Comparison of ENCODE assay signal across 8 cellular contexts in the genomic region with DNA sequence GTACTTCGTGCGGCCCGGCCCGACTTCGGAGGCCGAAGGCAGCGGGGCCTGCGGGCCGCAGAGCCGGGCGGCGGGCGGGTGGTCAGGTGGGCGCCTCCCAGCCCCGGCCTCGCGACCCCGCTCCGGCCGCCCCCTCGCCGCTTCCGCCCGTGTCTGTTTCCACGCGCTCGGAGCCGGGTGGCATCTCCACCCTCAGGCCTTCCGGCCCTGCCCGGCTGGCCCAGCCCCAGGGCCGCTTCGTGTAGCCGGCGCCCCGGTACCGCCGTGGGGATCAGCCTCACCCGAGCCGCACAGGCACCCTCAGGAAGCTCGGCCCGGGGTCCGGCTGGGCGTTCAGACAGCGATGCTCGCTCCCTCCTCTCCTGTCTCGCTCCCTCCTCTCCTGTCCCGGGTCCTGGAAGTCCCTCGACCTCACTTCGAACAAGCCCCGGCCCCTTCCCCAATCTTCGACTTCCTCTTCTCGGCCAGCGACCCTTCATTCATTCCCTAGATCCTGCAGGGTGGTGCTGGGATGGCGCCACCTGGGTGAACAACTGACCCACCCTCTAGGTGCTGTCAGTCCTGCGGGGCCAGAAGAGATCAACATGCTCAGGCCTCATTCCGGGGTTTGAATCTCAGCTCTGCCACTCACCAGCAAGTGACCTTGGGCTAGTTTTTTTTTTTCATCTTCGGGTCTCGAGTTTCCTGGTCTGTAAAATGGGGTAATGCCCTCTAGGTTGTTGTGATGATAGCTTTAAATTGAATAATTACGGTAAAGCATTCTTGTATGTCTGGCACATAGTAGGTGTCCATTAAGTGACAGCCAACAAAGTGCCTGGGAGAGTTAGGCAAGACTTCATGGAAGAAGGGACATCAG. TPM values are rescaled to one million over a fixed set of nuclear protein-coding genes. Genes with fewer than 3 reads are reported as not detected.
DNase-seq lines count a peak whose midpoint lies in the region; ATAC-seq, FAIRE-seq and TF ChIP-seq lines count a peak whose summit lies in the region.

No MANE protein-coding gene starts in this region.

- BruUV-seq in Caco-2 (replicated peaks; lab: Mats Ljungman, UMichigan) (no TSS peak), HepG2 (replicated peaks; lab: Mats Ljungman, UMichigan) (TSS peak; percentile 52)

- TF ChIP-seq POLR2A in HepG2 (IDR thresholded peaks at IDR 0.05; ENCODE audit: insufficient read depth in 1 of 2, low read depth in 2 of 2, low read length in 2 of 2) = 0 out of 4 replicates have a peak, but pooled peaks of 1 of the 2 experiments have one; percentile 24

- H3K36me3 ChIP-seq in Caco-2 (ENCODE audit: control insufficient read depth, insufficient read depth, low read length) = peaks cover 1% of the 10 kb centered on the region; the same call in 1 of the 2 replicates
- peaks cover 18 to 21% of the 10 kb centered on the region in 2 experiments; a peak in 4 of 5 replicates for H3K36me3 ChIP-seq in HepG2 (replicated peaks in 1 of 2; ENCODE audit: control insufficient read depth in 1 of 2, insufficient read depth in 2 of 2, low read length in 2 of 2)

- H3K4me3 Mint-ChIP-seq in Caco-2 (ENCODE audit: unreplicated experiment) (peak overlapping the region; percentile 81), T-cell (peak overlapping the region; percentile 98), chondrocyte (ENCODE audit: unreplicated experiment) (peak overlapping the region; percentile 98)
- H3K4me3 Mint-ChIP-seq in stimulated activated naive B cell treated with anti-CD40 and anti-IgM and Interleukin-4, amounts not matched to agents 10 μg/mL and 1 μg/mL and 100 μg/mL, for 72 hours = peak overlapping the region; percentile 99

- peak overlapping the region; percentile 94 for H3K4me2 ChIP-seq in HepG2 (ENCODE audit: low read depth, low read length)

- H3K27me3 Mint-ChIP-seq in Caco-2 (ENCODE audit: insufficient read depth, unreplicated experiment) (no peaks in the 10 kb centered on the region), T-cell (no peaks in the 10 kb centered on the region), chondrocyte (ENCODE audit: low read depth) (no peaks in the 10 kb centered on the region)
- no peaks in the 10 kb centered on the region for H3K27me3 Mint-ChIP-seq in stimulated activated naive B cell treated with anti-CD40 and anti-IgM and Interleukin-4, amounts not matched to agents 10 μg/mL and 1 μg/mL and 100 μg/mL, for 72 hours

- H3K4me3 ChIP-seq in Caco-2 (ENCODE audit: low read depth, low read length) (peak overlapping the region; percentile 96), HepG2 (replicated peaks in 1 of 3; ENCODE audit: insufficient read depth in 1 of 3, low read depth in 2 of 3, low read length in 3 of 3) (peak overlapping the region; percentile 74 to 96 (median 81))

- ATAC-seq in GM19372 (IDR thresholded peaks at IDR 0.05; ENCODE audit: low read depth, unreplicated experiment) (peak; percentile 44), HG03378 (IDR thresholded peaks at IDR 0.05; ENCODE audit: unreplicated experiment) (peak; percentile 36), T-cell (replicated peaks in 1 of 4) (peak; percentile 42 to 66 (median 58)), HepG2 (peak; percentile 75)
- peak; percentile 65 to 72 for ATAC-seq in stimulated activated naive B cell treated with anti-CD40 and anti-IgM and Interleukin-4, amounts not matched to agents 10 μg/mL and 1 μg/mL and 100 μg/mL, for 72 hours (replicated peaks)

- no peak overlapping the region for H2AFZ ChIP-seq in HepG2 (ENCODE audit: low read length)

- TF ChIP-seq EP300 in HepG2 (IDR thresholded peaks at IDR 0.05; ENCODE audit: low read depth in 2 of 2, low read length in 2 of 2) (no peak), HepG2 (CRISPR knock-in tag; IDR thresholded peaks at IDR 0.05; ENCODE audit: borderline replicate concordance) (no peak)

- H3K36me3 Mint-ChIP-seq in Caco-2 (ENCODE audit: insufficient read depth, unreplicated experiment) (peaks cover 68% of the 10 kb centered on the region), T-cell (peaks cover 9% of the 10 kb centered on the region), chondrocyte (ENCODE audit: low read depth) (peaks cover 16% of the 10 kb centered on the region)
- peaks cover 16 to 30% of the 10 kb centered on the region in 2 donors for H3K36me3 Mint-ChIP-seq in stimulated activated naive B cell treated with anti-CD40 and anti-IgM and Interleukin-4, amounts not matched to agents 10 μg/mL and 1 μg/mL and 100 μg/mL, for 72 hours

- TF ChIP-seq CTCF in Caco-2 (IDR thresholded peaks at IDR 0.05; ENCODE audit: insufficient read depth in 1 of 2, low read depth in 1 of 2, low read length in 1 of 2, severe bottlenecking in 1 of 2, unreplicated experiment in 1 of 2) = peak in 1 of 2 experiments; percentile 62
- TF ChIP-seq CTCF in chondrocyte (IDR thresholded peaks at IDR 0.05) = no peak
- TF ChIP-seq CTCF in HepG2 (CRISPR knock-in tag; IDR thresholded peaks at IDR 0.05) = peak; percentile 72

- DNase-seq in Caco-2 = peak; percentile 73 to 81
- DNase-seq in T-cell = peak in 11 of 34 experiments; percentile 10 to 38 (median 17)
- peak; percentile 79 for DNase-seq in chondrocyte (ENCODE audit: low spot score)
- peak; percentile 65 for DNase-seq in HepG2 (ENCODE audit: low spot score)
- DNase-seq in stimulated activated naive B cell treated with anti-CD40 and anti-IgM and Interleukin-4, amounts not matched to agents 10 μg/mL and 1 μg/mL and 100 μg/mL, for 72 hours = peak; percentile 9
- no peak for DNase-seq in NCI-H1694 treated with DMSO at 0.1 percent for 48 hours (lab: John Stamatoyannopoulos, UW)

- intact Hi-C loops in Caco-2 (cut with micrococcal nuclease; ENCODE audit: unreplicated experiment) (loop anchor here (1.0 kb wide), 2 partner anchors 19 to 124 kb away; a partner anchor contains a TSS), HepG2 (cut with micrococcal nuclease; ENCODE audit: unreplicated experiment) (loop anchor here (2.0 kb wide), 1 partner anchor 15 kb away; no protein-coding TSS in a partner anchor)

- H3K4me1 ChIP-seq in Caco-2 (peaks cover 9% of the 10 kb centered on the region; the same call in 1 of the 2 replicates), HepG2 (ENCODE audit: insufficient read depth, low read length) (peaks cover 34% of the 10 kb centered on the region)

- H4K20me1 ChIP-seq in HepG2 (ENCODE audit: insufficient read depth, low read length) = 0 out of 2 replicates have a peak, but pooled peaks cover 4% of the 10 kb centered on the region

- H3K9me3 Mint-ChIP-seq in Caco-2 (ENCODE audit: unreplicated experiment) (no peaks in the 10 kb centered on the region), T-cell (no peaks in the 10 kb centered on the region), chondrocyte (ENCODE audit: low read depth) (no peaks in the 10 kb centered on the region)
- no peaks in the 10 kb centered on the region for H3K9me3 Mint-ChIP-seq in stimulated activated naive B cell treated with anti-CD40 and anti-IgM and Interleukin-4, amounts not matched to agents 10 μg/mL and 1 μg/mL and 100 μg/mL, for 72 hours

- H3K27me3 ChIP-seq in Caco-2 (replicated peaks; ENCODE audit: control insufficient read depth, insufficient read depth, low read length) (no peaks in the 10 kb centered on the region), HepG2 (ENCODE audit: control insufficient read depth in 1 of 2, insufficient read depth in 2 of 2, low read length in 2 of 2) (no peaks in the 10 kb centered on the region)

- H3K9me3 ChIP-seq in Caco-2 (no peaks in the 10 kb centered on the region), HepG2 (ENCODE audit: low read length) (no peaks in the 10 kb centered on the region)

- H3K9ac ChIP-seq in HepG2 (ENCODE audit: insufficient read depth, low read depth, low read length) = peak overlapping the region; percentile 84

- CTCF ChIA-PET in Caco-2 (lab: Charles Lee) = interaction anchor here (0.5 to 0.9 kb wide), 7 partner anchors 12 to 451 kb away, joined by 3 to 5 read pairs (median 3); no protein-coding TSS in a partner anchor
- CTCF ChIA-PET in T-cell (lab: Charles Lee) = interaction anchor here in 1 of 2 donors (0.7 kb wide), 1 partner anchor 57 kb away, joined by 4 read pairs; no protein-coding TSS in a partner anchor
- CTCF ChIA-PET in HepG2 (lab: Yijun Ruan, JAX; ENCODE audit: low intra/inter-chr PET ratio, low total read pairs) = interaction anchor here (1.5 kb wide), 1 partner anchor 28 kb away, joined by 10 read pairs; a partner anchor contains a TSS

- H3K4me1 Mint-ChIP-seq in Caco-2 (ENCODE audit: low read depth, unreplicated experiment) (peaks cover 5% of the 10 kb centered on the region), T-cell (peaks cover 31 to 35% (median 32%) of the 10 kb centered on the region in 3 donors), chondrocyte (ENCODE audit: low read depth) (peaks cover 17% of the 10 kb centered on the region)
- peaks cover 17 to 43% of the 10 kb centered on the region in 2 donors for H3K4me1 Mint-ChIP-seq in stimulated activated naive B cell treated with anti-CD40 and anti-IgM and Interleukin-4, amounts not matched to agents 10 μg/mL and 1 μg/mL and 100 μg/mL, for 72 hours

- H3K27ac ChIP-seq in HepG2 (ENCODE audit: extremely low read length, insufficient read depth, low read length) = peak overlapping the region; percentile 66

- TF ChIP-seq RAD21 in HepG2 (CRISPR knock-in tag; IDR thresholded peaks at IDR 0.05) = 0 out of 2 replicates have a peak, but pooled peaks have one; percentile 50

- in situ Hi-C loops in HepG2 (cut with HindIII; ENCODE audit: extremely low pct_ligation_motif_present, low pct_unique_long_range_greater_than_20kb) = no loop called here

- peaks cover 24% of the 10 kb centered on the region for H3K79me2 ChIP-seq in HepG2 (ENCODE audit: insufficient read depth, low read length)

- H3K27ac Mint-ChIP-seq in Caco-2 (ENCODE audit: unreplicated experiment) = peak overlapping the region; percentile 65
- peak overlapping the region; percentile 95 for H3K27ac Mint-ChIP-seq in T-cell
- H3K27ac Mint-ChIP-seq in chondrocyte (ENCODE audit: unreplicated experiment) = peak overlapping the region; percentile 94
- peak overlapping the region; percentile 94 for H3K27ac Mint-ChIP-seq in stimulated activated naive B cell treated with anti-CD40 and anti-IgM and Interleukin-4, amounts not matched to agents 10 μg/mL and 1 μg/mL and 100 μg/mL, for 72 hours

- FAIRE-seq in HepG2 (lab: Jason Lieb, UNC) = peak; percentile 91

- POLR2A ChIA-PET in Caco-2 (lab: Charles Lee) = no interaction called here
- POLR2A ChIA-PET in T-cell (lab: Charles Lee) = interaction anchor here in 1 of 2 donors (0.6 to 0.7 kb wide), 3 partner anchors 22 to 188 kb away, joined by 3 read pairs; no protein-coding TSS in a partner anchor
- POLR2A ChIA-PET in HepG2 (lab: Yijun Ruan, JAX) = interaction anchor here (0.8 to 3.0 kb wide), 8 partner anchors 12 to 253 kb away, joined by 3 to 16 read pairs (median 4); a partner anchor contains a TSS

- WGBS in HepG2 (ENCODE audit: low lambda C conversion rate) = 1% methylated on average over 38 of the region's 59 CpGs

RNA-seq across cellular contexts. Expression of a gene that starts 0.6 kb away (rescaled TPM):
- 42.4 and 45.8 TPM in 2 replicates for total RNA-seq in Caco-2 (2022)
- 10 to 100 TPM; 40.5 to 61.9 (median 55.9) TPM for total RNA-seq in T-cell
- 27.3 to 30.5 TPM (median 29.2 TPM) in 3 replicates for total RNA-seq in chondrocyte
- total RNA-seq in HepG2 (2016; rRNA removed; fragmentation: Illumina TruSeq; extraction: Trizol) = 21.0 and 27.9 TPM in 2 replicates
- total RNA-seq in HepG2 (2016; cell fraction: cytosol; rRNA removed; fragmentation: Illumina TruSeq; extraction: Trizol; ENCODE audit: low read depth) = 22.9 and 26.6 TPM in 2 replicates
- total RNA-seq in HepG2 (2016; cell fraction: insoluble cytoplasmic fraction; rRNA removed; fragmentation: Illumina TruSeq; extraction: Trizol) = 20.6 and 26.3 TPM in 2 replicates
- total RNA-seq in HepG2 (2016; cell fraction: membrane; rRNA removed; fragmentation: Illumina TruSeq; extraction: Trizol) = 35.0 and 37.1 TPM in 2 replicates
- 20.1 and 24.2 TPM in 2 replicates for total RNA-seq in HepG2 (2016; cell fraction: nucleus; rRNA removed; fragmentation: Illumina TruSeq; extraction: Trizol)
- polyA plus RNA-seq in HepG2 (2011; rRNA removed) = 13.2 and 15.7 TPM in 2 replicates
- polyA plus RNA-seq in HepG2 (2011; cell fraction: cytosol; rRNA removed) = 13.5 TPM in 2 replicates
- polyA plus RNA-seq in HepG2 (2011; cell fraction: nucleus; rRNA removed) = 19.8 and 23.6 TPM in 2 replicates
- 35.1 and 39.0 TPM in 2 replicates for polyA plus RNA-seq in HepG2 (2012)
- 17.7 and 22.9 TPM in 2 replicates for polyA plus RNA-seq in HepG2 (2016; cell fraction: cytosol; fragmentation: Illumina TruSeq; extraction: Trizol; ENCODE audit: low read depth)
- 25.9 and 27.3 TPM in 2 replicates for polyA plus RNA-seq in HepG2 (2016; cell fraction: insoluble cytoplasmic fraction; fragmentation: Illumina TruSeq; extraction: Trizol; ENCODE audit: low read depth)
- polyA plus RNA-seq in HepG2 (2016; cell fraction: membrane; fragmentation: Illumina TruSeq; extraction: Trizol; ENCODE audit: low read depth) = 29.1 and 33.5 TPM in 2 replicates
- polyA plus RNA-seq in HepG2 (2016; cell fraction: nucleus; fragmentation: Illumina TruSeq; extraction: Trizol; ENCODE audit: insufficient read depth, low read depth) = 40.5 and 45.1 TPM in 2 replicates
- 26.2 and 31.9 TPM in 2 replicates for polyA minus RNA-seq in HepG2 (2011; rRNA and poly(A)+ RNA removed; ENCODE audit: low replicate concordance)
- polyA minus RNA-seq in HepG2 (2011; cell fraction: cytosol; rRNA and poly(A)+ RNA removed) = 8.4 and 11.2 TPM in 2 replicates
- polyA minus RNA-seq in HepG2 (2011; cell fraction: nucleus; rRNA and poly(A)+ RNA removed) = 15.3 and 19.3 TPM in 2 replicates

RNA-seq across cellular contexts. Expression of a gene that starts 18.6 kb away (rescaled TPM):
- 42.1 and 50.7 TPM in 2 replicates for total RNA-seq in Caco-2 (2022)
- 10 to 100 TPM in 3 of 5 donors, 1 to 10 TPM in 2; 5.3 to 20.5 (median 16.1) TPM for total RNA-seq in T-cell
- 11.5 to 16.2 TPM (median 15.3 TPM) in 3 replicates for total RNA-seq in chondrocyte
- 26.8 and 48.8 TPM in 2 replicates for total RNA-seq in HepG2 (2016; rRNA removed; fragmentation: Illumina TruSeq; extraction: Trizol)
- total RNA-seq in HepG2 (2016; cell fraction: cytosol; rRNA removed; fragmentation: Illumina TruSeq; extraction: Trizol; ENCODE audit: low read depth) = 18.2 and 24.6 TPM in 2 replicates
- 28.5 and 44.0 TPM in 2 replicates for total RNA-seq in HepG2 (2016; cell fraction: insoluble cytoplasmic fraction; rRNA removed; fragmentation: Illumina TruSeq; extraction: Trizol)
- 38.4 and 44.7 TPM in 2 replicates for total RNA-seq in HepG2 (2016; cell fraction: membrane; rRNA removed; fragmentation: Illumina TruSeq; extraction: Trizol)
- total RNA-seq in HepG2 (2016; cell fraction: nucleus; rRNA removed; fragmentation: Illumina TruSeq; extraction: Trizol) = 29.9 and 30.3 TPM in 2 replicates
- 12.4 and 15.5 TPM in 2 replicates for polyA plus RNA-seq in HepG2 (2011; rRNA removed)
- 22.8 and 23.1 TPM in 2 replicates for polyA plus RNA-seq in HepG2 (2011; cell fraction: cytosol; rRNA removed)
- 24.7 and 25.0 TPM in 2 replicates for polyA plus RNA-seq in HepG2 (2011; cell fraction: nucleus; rRNA removed)
- polyA plus RNA-seq in HepG2 (2012) = 6.4 and 8.7 TPM in 2 replicates
- 23.5 and 29.1 TPM in 2 replicates for polyA plus RNA-seq in HepG2 (2016; cell fraction: cytosol; fragmentation: Illumina TruSeq; extraction: Trizol; ENCODE audit: low read depth)
- polyA plus RNA-seq in HepG2 (2016; cell fraction: insoluble cytoplasmic fraction; fragmentation: Illumina TruSeq; extraction: Trizol; ENCODE audit: low read depth) = 23.7 and 27.1 TPM in 2 replicates
- polyA plus RNA-seq in HepG2 (2016; cell fraction: membrane; fragmentation: Illumina TruSeq; extraction: Trizol; ENCODE audit: low read depth) = 21.1 and 25.6 TPM in 2 replicates
- polyA plus RNA-seq in HepG2 (2016; cell fraction: nucleus; fragmentation: Illumina TruSeq; extraction: Trizol; ENCODE audit: insufficient read depth, low read depth) = 37.8 and 54.6 TPM in 2 replicates
- polyA minus RNA-seq in HepG2 (2011; rRNA and poly(A)+ RNA removed; ENCODE audit: low replicate concordance) = 4.4 and 16.0 TPM in 2 replicates
- 15.6 and 19.5 TPM in 2 replicates for polyA minus RNA-seq in HepG2 (2011; cell fraction: cytosol; rRNA and poly(A)+ RNA removed)
- 6.3 and 19.4 TPM in 2 replicates for polyA minus RNA-seq in HepG2 (2011; cell fraction: nucleus; rRNA and poly(A)+ RNA removed)

RNA-seq across cellular contexts. Expression of a gene that starts 27.6 kb away (rescaled TPM):
- total RNA-seq in Caco-2 (2022) = 57.4 and 59.1 TPM in 2 replicates
- 10 to 100 TPM; 31.2 to 70.4 (median 59.8) TPM for total RNA-seq in T-cell
- 34.1 to 45.7 TPM (median 36.8 TPM) in 3 replicates for total RNA-seq in chondrocyte
- 52.1 and 55.3 TPM in 2 replicates for total RNA-seq in HepG2 (2016; rRNA removed; fragmentation: Illumina TruSeq; extraction: Trizol)
- total RNA-seq in HepG2 (2016; cell fraction: cytosol; rRNA removed; fragmentation: Illumina TruSeq; extraction: Trizol; ENCODE audit: low read depth) = 10.7 and 10.9 TPM in 2 replicates
- 51.4 and 55.0 TPM in 2 replicates for total RNA-seq in HepG2 (2016; cell fraction: insoluble cytoplasmic fraction; rRNA removed; fragmentation: Illumina TruSeq; extraction: Trizol)
- total RNA-seq in HepG2 (2016; cell fraction: membrane; rRNA removed; fragmentation: Illumina TruSeq; extraction: Trizol) = 19.3 and 21.7 TPM in 2 replicates
- total RNA-seq in HepG2 (2016; cell fraction: nucleus; rRNA removed; fragmentation: Illumina TruSeq; extraction: Trizol) = 36.9 and 39.9 TPM in 2 replicates
- 45.5 and 53.9 TPM in 2 replicates for polyA plus RNA-seq in HepG2 (2011; rRNA removed)
- 41.6 and 42.2 TPM in 2 replicates for polyA plus RNA-seq in HepG2 (2011; cell fraction: cytosol; rRNA removed)
- 54.2 and 55.8 TPM in 2 replicates for polyA plus RNA-seq in HepG2 (2011; cell fraction: nucleus; rRNA removed)
- 25.6 and 25.8 TPM in 2 replicates for polyA plus RNA-seq in HepG2 (2012)
- 4.5 and 4.6 TPM in 2 replicates for polyA plus RNA-seq in HepG2 (2016; cell fraction: cytosol; fragmentation: Illumina TruSeq; extraction: Trizol; ENCODE audit: low read depth)
- polyA plus RNA-seq in HepG2 (2016; cell fraction: insoluble cytoplasmic fraction; fragmentation: Illumina TruSeq; extraction: Trizol; ENCODE audit: low read depth) = 43.6 and 45.3 TPM in 2 replicates
- 8.1 and 10.3 TPM in 2 replicates for polyA plus RNA-seq in HepG2 (2016; cell fraction: membrane; fragmentation: Illumina TruSeq; extraction: Trizol; ENCODE audit: low read depth)
- polyA plus RNA-seq in HepG2 (2016; cell fraction: nucleus; fragmentation: Illumina TruSeq; extraction: Trizol; ENCODE audit: insufficient read depth, low read depth) = 58.0 and 62.4 TPM in 2 replicates
- 107 and 148 TPM in 2 replicates for polyA minus RNA-seq in HepG2 (2011; rRNA and poly(A)+ RNA removed; ENCODE audit: low replicate concordance)
- 58.2 and 58.3 TPM in 2 replicates for polyA minus RNA-seq in HepG2 (2011; cell fraction: cytosol; rRNA and poly(A)+ RNA removed)
- polyA minus RNA-seq in HepG2 (2011; cell fraction: nucleus; rRNA and poly(A)+ RNA removed) = 63.6 and 70.5 TPM in 2 replicates

RNA-seq across cellular contexts. Expression of a gene that starts 27.8 kb away (rescaled TPM):
- total RNA-seq in Caco-2 (2022) (65.6 TPM in 2 replicates), T-cell (10 to 100 TPM; 23.7 to 32.9 (median 29.6) TPM), chondrocyte (17.2 to 28.8 TPM (median 18.6 TPM) in 3 replicates), HepG2 (2016; rRNA removed; fragmentation: Illumina TruSeq; extraction: Trizol) (114 and 144 TPM in 2 replicates)
- 18.2 and 22.3 TPM in 2 replicates for total RNA-seq in HepG2 (2016; cell fraction: cytosol; rRNA removed; fragmentation: Illumina TruSeq; extraction: Trizol; ENCODE audit: low read depth)
- 111 and 158 TPM in 2 replicates for total RNA-seq in HepG2 (2016; cell fraction: insoluble cytoplasmic fraction; rRNA removed; fragmentation: Illumina TruSeq; extraction: Trizol)
- 44.6 and 49.9 TPM in 2 replicates for total RNA-seq in HepG2 (2016; cell fraction: membrane; rRNA removed; fragmentation: Illumina TruSeq; extraction: Trizol)
- 41.5 and 45.6 TPM in 2 replicates for total RNA-seq in HepG2 (2016; cell fraction: nucleus; rRNA removed; fragmentation: Illumina TruSeq; extraction: Trizol)
- polyA plus RNA-seq in HepG2 (2011; rRNA removed) = 14.0 and 15.3 TPM in 2 replicates
- 14.2 and 20.2 TPM in 2 replicates for polyA plus RNA-seq in HepG2 (2011; cell fraction: cytosol; rRNA removed)
- 6.7 and 10.3 TPM in 2 replicates for polyA plus RNA-seq in HepG2 (2011; cell fraction: nucleus; rRNA removed)
- 36.0 and 46.6 TPM in 2 replicates for polyA plus RNA-seq in HepG2 (2012)
- 8.3 and 9.9 TPM in 2 replicates for polyA plus RNA-seq in HepG2 (2016; cell fraction: cytosol; fragmentation: Illumina TruSeq; extraction: Trizol; ENCODE audit: low read depth)
- 140 and 161 TPM in 2 replicates for polyA plus RNA-seq in HepG2 (2016; cell fraction: insoluble cytoplasmic fraction; fragmentation: Illumina TruSeq; extraction: Trizol; ENCODE audit: low read depth)
- polyA plus RNA-seq in HepG2 (2016; cell fraction: membrane; fragmentation: Illumina TruSeq; extraction: Trizol; ENCODE audit: low read depth) = 25.6 and 25.8 TPM in 2 replicates
- 69.5 and 74.1 TPM in 2 replicates for polyA plus RNA-seq in HepG2 (2016; cell fraction: nucleus; fragmentation: Illumina TruSeq; extraction: Trizol; ENCODE audit: insufficient read depth, low read depth)
- 18.1 and 22.6 TPM in 2 replicates for polyA minus RNA-seq in HepG2 (2011; rRNA and poly(A)+ RNA removed; ENCODE audit: low replicate concordance)
- 14.7 and 15.0 TPM in 2 replicates for polyA minus RNA-seq in HepG2 (2011; cell fraction: cytosol; rRNA and poly(A)+ RNA removed)
- 21.9 and 26.0 TPM in 2 replicates for polyA minus RNA-seq in HepG2 (2011; cell fraction: nucleus; rRNA and poly(A)+ RNA removed)

RNA-seq across cellular contexts. Expression of a gene that starts 39.8 kb away (rescaled TPM):
- total RNA-seq in Caco-2 (2022) (2.4 TPM in 2 replicates), T-cell (1 to 10 TPM; 2.6 to 4.6 (median 3.0) TPM), chondrocyte (0.38 to 0.65 TPM (median 0.55 TPM) in 3 replicates), HepG2 (2016; rRNA removed; fragmentation: Illumina TruSeq; extraction: Trizol) (6.4 and 14.4 TPM in 2 replicates)
- total RNA-seq in HepG2 (2016; cell fraction: cytosol; rRNA removed; fragmentation: Illumina TruSeq; extraction: Trizol; ENCODE audit: low read depth) = 2.9 and 4.8 TPM in 2 replicates
- total RNA-seq in HepG2 (2016; cell fraction: insoluble cytoplasmic fraction; rRNA removed; fragmentation: Illumina TruSeq; extraction: Trizol) = 9.7 and 13.1 TPM in 2 replicates
- 4.0 and 4.4 TPM in 2 replicates for total RNA-seq in HepG2 (2016; cell fraction: membrane; rRNA removed; fragmentation: Illumina TruSeq; extraction: Trizol)
- 9.6 and 11.2 TPM in 2 replicates for total RNA-seq in HepG2 (2016; cell fraction: nucleus; rRNA removed; fragmentation: Illumina TruSeq; extraction: Trizol)
- 9.8 and 10.5 TPM in 2 replicates for polyA plus RNA-seq in HepG2 (2011; rRNA removed)
- polyA plus RNA-seq in HepG2 (2011; cell fraction: cytosol; rRNA removed) = 8.0 and 12.8 TPM in 2 replicates
- 3.0 and 4.5 TPM in 2 replicates for polyA plus RNA-seq in HepG2 (2011; cell fraction: nucleus; rRNA removed)
- 6.0 and 10.3 TPM in 2 replicates for polyA plus RNA-seq in HepG2 (2012)
- 3.8 and 4.3 TPM in 2 replicates for polyA plus RNA-seq in HepG2 (2016; cell fraction: cytosol; fragmentation: Illumina TruSeq; extraction: Trizol; ENCODE audit: low read depth)
- polyA plus RNA-seq in HepG2 (2016; cell fraction: insoluble cytoplasmic fraction; fragmentation: Illumina TruSeq; extraction: Trizol; ENCODE audit: low read depth) = 7.5 and 10.5 TPM in 2 replicates
- 3.5 and 4.2 TPM in 2 replicates for polyA plus RNA-seq in HepG2 (2016; cell fraction: membrane; fragmentation: Illumina TruSeq; extraction: Trizol; ENCODE audit: low read depth)
- polyA plus RNA-seq in HepG2 (2016; cell fraction: nucleus; fragmentation: Illumina TruSeq; extraction: Trizol; ENCODE audit: insufficient read depth, low read depth) = 17.8 and 20.3 TPM in 2 replicates
- 1.3 and 10.3 TPM in 2 replicates for polyA minus RNA-seq in HepG2 (2011; rRNA and poly(A)+ RNA removed; ENCODE audit: low replicate concordance)
- 1.6 and 2.7 TPM in 2 replicates for polyA minus RNA-seq in HepG2 (2011; cell fraction: cytosol; rRNA and poly(A)+ RNA removed)
- 6.2 and 6.7 TPM in 2 replicates for polyA minus RNA-seq in HepG2 (2011; cell fraction: nucleus; rRNA and poly(A)+ RNA removed)
